In genomic region chr5:15844871-15845270, GRCh38 we compare ENCODE assay signal across 25 cellular contexts.
DNase-seq lines count a peak whose midpoint lies in the region; ATAC-seq, FAIRE-seq and TF ChIP-seq lines count a peak whose summit lies in the region.
"Had no signal": no experiment of that assay in that cellular context is flagged by ENCODE, and none has a peak within 500 bp of the region (broad histone marks: within the 10 kb centered on the region; RNA-seq: fewer than 3 reads in every experiment).

No MANE protein-coding gene starts in this region.

- ATAC-seq in HG02588 (IDR thresholded peaks at IDR 0.05; ENCODE audit: unreplicated experiment): no peak
- ATAC-seq: GM12878 had no signal

- peak; percentile 74 for DNase-seq in G401 (ENCODE audit: low spot score)
- DNase-seq in HTR-8/SVneo (ENCODE audit: insufficient read length, low spot score): no peak
- peak; percentile 66 for DNase-seq in cerebellar cortex (ENCODE audit: low spot score)
- DNase-seq in medulla oblongata (ENCODE audit: extremely low spot score): peak; percentile 21
- DNase-seq in RKO (ENCODE audit: low spot score): no peak
- DNase-seq in AG20443 (ENCODE audit: low spot score): no peak
- no peak for DNase-seq in A673 (ENCODE audit: low spot score)
- DNase-seq: 8988T; BE2C; CD4-positive, alpha-beta memory T cell; CD4-positive, CD25-positive, alpha-beta regulatory T cell; CD8-positive, alpha-beta memory T cell; COR-L47; DMS 273 treated with DMSO at 0.1 percent for 48 hours; DMS153; DMS53; DMS79; DND-41; GDM1 had no signal

- in situ Hi-C loops in G401 (cut with HindIII; ENCODE audit: low sequenced_read_pairs): no loop called here

- CTCF ChIA-PET in A673 (lab: Charles Lee): no interaction called here

- H3K4me1 ChIP-seq in A673 (ENCODE audit: insufficient read depth, low read length, poor library complexity, severe bottlenecking): no peaks in the 10 kb centered on the region
- H3K4me1 ChIP-seq: BE2C, BLaER1 had no signal

- H3K27me3 ChIP-seq in A673 (replicated peaks; ENCODE audit: insufficient read depth, low read depth, low read length, poor library complexity): no peaks in the 10 kb centered on the region
- H3K27me3 ChIP-seq: BE2C, BLaER1 had no signal

- intact Hi-C loops in A673 (cut with micrococcal nuclease; ENCODE audit: unreplicated experiment): no loop called here

- H3K36me3 ChIP-seq in A673 (ENCODE audit: insufficient read depth, low read length, poor library complexity, severe bottlenecking): no peaks in the 10 kb centered on the region
- H3K36me3 ChIP-seq: BE2C had no signal

- H3K4me3 ChIP-seq in A673 (ENCODE audit: low read depth, low read length, poor library complexity, severe bottlenecking): no peak overlapping the region
- H3K4me3 ChIP-seq: BLaER1, GM12878 had no signal

- no TSS peak for BruUV-seq in A673 (replicated peaks; lab: Mats Ljungman, UMichigan)

- POLR2A ChIA-PET in A673 (lab: Charles Lee; ENCODE audit: low non-redundant PET): no interaction called here

- H3K9me3 ChIP-seq in A673 (ENCODE audit: low read depth, low read length, poor library complexity, severe bottlenecking): peaks cover 7% of the 10 kb centered on the region

- peak; percentile 62 for FAIRE-seq in HTR-8/SVneo (lab: Jason Lieb, UNC)
- FAIRE-seq: A204.1, GM12878, GM12892, GM18507 had no signal

- TF ChIP-seq CTCF in A673 (conservative IDR thresholded peaks at IDR 0.05; ENCODE audit: low read depth, low read length): no peak

- H3K27ac ChIP-seq in A673 (ENCODE audit: low read depth, low read length, poor library complexity, severe bottlenecking): no peak overlapping the region
- H3K27ac ChIP-seq: BLaER1 had no signal

Comparison
In these comparisons a context has a peak if more than half of its experiments do, and no peak if none do; other contexts are left out.
1. DNase-seq: peak in G401 (single experiment), cerebellar cortex (single experiment) and medulla oblongata (single experiment); none in HTR-8/SVneo (single experiment), RKO (single experiment), AG20443 (single experiment) and A673 (single experiment).